In genomic region chr2:76281176-76281841, GRCh38 we compare ENCODE assay signal across 21 cellular contexts.
DNase-seq lines count a peak whose midpoint lies in the region; ATAC-seq, FAIRE-seq and TF ChIP-seq lines count a peak whose summit lies in the region.
"Had no signal": no experiment of that assay in that cellular context is flagged by ENCODE, and none has a peak within 500 bp of the region (broad histone marks: within the 10 kb centered on the region; RNA-seq: fewer than 3 reads in every experiment).

No MANE protein-coding gene starts in this region.

- H3K27ac ChIP-seq in C4-2B (no peak overlapping the region), lower lobe of right lung (no peak overlapping the region)
- H3K27ac ChIP-seq: ascending aorta had no signal

- peak; percentile 56 for DNase-seq in NCI-H146 (lab: John Stamatoyannopoulos, UW)
- peak; percentile 96 for DNase-seq in NCI-H82 (lab: John Stamatoyannopoulos, UW)
- DNase-seq in left kidney (ENCODE audit: low read depth, low spot score): peak; percentile 1
- DNase-seq in sciatic nerve (ENCODE audit: low spot score): no peak
- DNase-seq in GM12892 (ENCODE audit: insufficient read length): no peak
- DNase-seq in lower lobe of right lung: no peak
- DNase-seq: activated CD8-positive, alpha-beta memory T cell treated with anti-CD3 and anti-CD28 coated beads, Interleukin-2, amount 50 U/mL, for 48 hours; caudate nucleus; CD4-positive, CD25-positive, alpha-beta regulatory T cell; DMS 273 treated with DMSO at 0.1 percent for 48 hours; hypothalamus; left ventricle myocardium superior; NCI-H187 treated with DMSO at 0.1 percent for 48 hours; stimulated activated CD4-positive, alpha-beta T cell treated with anti-CD3 and anti-CD28 coated beads, Interleukin-15, amount 100 ng/mL, for 24 hours had no signal

- TF ChIP-seq POLR2A in GM12892 (IDR thresholded peaks at IDR 0.05; ENCODE audit: low read depth, low read length): no peak

- intact Hi-C loops in sciatic nerve (cut with DNase I): no loop called here
- intact Hi-C loops in lower lobe of right lung (cut with DNase I): no loop called here

- ATAC-seq in sciatic nerve: no peak
- no peak for ATAC-seq in lower lobe of right lung
- ATAC-seq: left ventricle myocardium superior had no signal

- TF ChIP-seq CTCF in C4-2B (conservative IDR thresholded peaks at IDR 0.05) (peak; percentile 38), lower lobe of right lung (IDR thresholded peaks at IDR 0.05) (no peak)

- no peak for FAIRE-seq in GM12892 (lab: Jason Lieb, UNC)
- FAIRE-seq: endometrium, G401.6, H54, HTR-8/SVneo, islet of Langerhans had no signal

- H3K9me3 ChIP-seq in lower lobe of right lung: no peaks in the 10 kb centered on the region
- H3K9me3 ChIP-seq: ascending aorta had no signal

- no peak overlapping the region for H3K4me3 ChIP-seq in lower lobe of right lung
- H3K4me3 ChIP-seq: ascending aorta had no signal

- no peaks in the 10 kb centered on the region for H3K4me1 ChIP-seq in lower lobe of right lung
- H3K4me1 ChIP-seq: ascending aorta had no signal

- no peaks in the 10 kb centered on the region for H3K27me3 ChIP-seq in lower lobe of right lung (ENCODE audit: low read depth)
- H3K27me3 ChIP-seq: ascending aorta had no signal

- no peaks in the 10 kb centered on the region for H3K36me3 ChIP-seq in lower lobe of right lung
- H3K36me3 ChIP-seq: ascending aorta had no signal

Comparison
In these comparisons a context has a peak if more than half of its experiments do, and no peak if none do; other contexts are left out.
1. DNase-seq: peak in NCI-H146 (single experiment), NCI-H82 (single experiment) and left kidney (single experiment); none in sciatic nerve (single experiment), GM12892 (single experiment) and lower lobe of right lung (single experiment).